Comparison of ENCODE assay signal across 16 cellular contexts in genomic region chr2:235573331-235574221, GRCh38.
A peak's percentile ranks its signal among the peaks of the same experiment; 100 is the strongest.
DNase-seq lines count a peak whose midpoint lies in the region; ATAC-seq, FAIRE-seq and TF ChIP-seq lines count a peak whose summit lies in the region.
"Had no signal": no experiment of that assay in that cellular context is flagged by ENCODE, and none has a peak within 500 bp of the region (broad histone marks: within the 10 kb centered on the region; RNA-seq: fewer than 3 reads in every experiment).

No MANE protein-coding gene starts in this region.

- peak; percentile 14; the same call in 1 of the 2 replicates for TF ChIP-seq RAD21 in Ishikawa (IDR thresholded peaks at IDR 0.05; ENCODE audit: low read depth)
- TF ChIP-seq RAD21 in HepG2 (CRISPR knock-in tag; IDR thresholded peaks at IDR 0.05) = no peak

- FAIRE-seq in HepG2 (lab: Jason Lieb, UNC) = no peak
- FAIRE-seq: colon, GM12892 had no signal

- H3K36me3 ChIP-seq in HepG2 (replicated peaks in 1 of 2; ENCODE audit: control insufficient read depth in 1 of 2, insufficient read depth in 2 of 2, low read length in 2 of 2) = peaks cover 0 to 2% of the 10 kb centered on the region in 2 experiments; a peak in 1 of 5 replicates
- H3K36me3 ChIP-seq: sigmoid colon, suprapubic skin had no signal

- no peak for TF ChIP-seq POLR2A in HepG2 (IDR thresholded peaks at IDR 0.05; ENCODE audit: insufficient read depth in 1 of 2, low read depth in 2 of 2, low read length in 2 of 2)

- no peak overlapping the region for H3K4me2 ChIP-seq in HepG2 (ENCODE audit: low read depth, low read length)

- no peak for ATAC-seq in HepG2
- no peak for ATAC-seq in GM21526 (IDR thresholded peaks at IDR 0.05; ENCODE audit: low FRiP score, unreplicated experiment)
- ATAC-seq in GM21737 (IDR thresholded peaks at IDR 0.05; ENCODE audit: unreplicated experiment) = no peak

- no peak overlapping the region for H3K4me3 ChIP-seq in HepG2 (replicated peaks in 1 of 3; ENCODE audit: insufficient read depth in 1 of 3, low read depth in 2 of 3, low read length in 3 of 3)
- H3K4me3 ChIP-seq: sigmoid colon, suprapubic skin had no signal

- H3K27ac ChIP-seq in HepG2 (ENCODE audit: extremely low read length, insufficient read depth, low read length) = no peak overlapping the region
- H3K27ac ChIP-seq: sigmoid colon, suprapubic skin had no signal

- peaks cover 19% of the 10 kb centered on the region for H4K20me1 ChIP-seq in HepG2 (ENCODE audit: insufficient read depth, low read length)

- H3K9me3 ChIP-seq in HepG2 (ENCODE audit: low read length) = peaks cover 3% of the 10 kb centered on the region
- H3K9me3 ChIP-seq: suprapubic skin had no signal

- no TSS peak for BruUV-seq in HepG2 (replicated peaks; lab: Mats Ljungman, UMichigan)

- intact Hi-C loops in HepG2 (cut with micrococcal nuclease; ENCODE audit: unreplicated experiment) = no loop called here

- H3K79me2 ChIP-seq in HepG2 (ENCODE audit: insufficient read depth, low read length) = peaks cover 60% of the 10 kb centered on the region

- CTCF ChIA-PET in HepG2 (lab: Yijun Ruan, JAX; ENCODE audit: low intra/inter-chr PET ratio, low total read pairs) = no interaction called here

- H3K9ac ChIP-seq in HepG2 (ENCODE audit: insufficient read depth, low read depth, low read length) = no peak overlapping the region

- TF ChIP-seq CTCF in HepG2 (CRISPR knock-in tag; IDR thresholded peaks at IDR 0.05) = no peak

- 97% methylated on average over 12 of the region's 12 CpGs for WGBS in HepG2 (ENCODE audit: low lambda C conversion rate)

- in situ Hi-C loops in HepG2 (cut with HindIII; ENCODE audit: extremely low pct_ligation_motif_present, low pct_unique_long_range_greater_than_20kb) = no loop called here

- DNase-seq in COR-L47 (lab: John Stamatoyannopoulos, UW) (peak; percentile 15), dermis blood vessel endothelial cell (peak; percentile 15), HepG2 (ENCODE audit: low spot score) (no peak), NCI-H2227 treated with DMSO at 0.1 percent for 48 hours (lab: John Stamatoyannopoulos, UW) (no peak)
- DNase-seq in activated CD4-positive, alpha-beta T cell treated with anti-CD3 and anti-CD28 coated beads for 1 hour = no peak
- DNase-seq: activated CD8-positive, alpha-beta memory T cell treated with anti-CD3 and anti-CD28 coated beads, Interleukin-2, amount 50 U/mL, for 4 hours; GF-D8; NCI-H2171; sigmoid colon; stimulated activated CD4-positive, alpha-beta T cell treated with anti-CD3 and anti-CD28 coated beads, Interleukin-2, amount 100 ng/mL, for 24 hours had no signal

- peaks cover 46% of the 10 kb centered on the region for H3K4me1 ChIP-seq in HepG2 (ENCODE audit: insufficient read depth, low read length)

- no peak overlapping the region for H2AFZ ChIP-seq in HepG2 (ENCODE audit: low read length)

- POLR2A ChIA-PET in HepG2 (lab: Yijun Ruan, JAX) = no interaction called here

- H3K27me3 ChIP-seq in HepG2 (ENCODE audit: control insufficient read depth in 1 of 2, insufficient read depth in 2 of 2, low read length in 2 of 2) = no peaks in the 10 kb centered on the region
- H3K27me3 ChIP-seq: sigmoid colon, suprapubic skin had no signal

- peak; percentile 98 for TF ChIP-seq EP300 in Ishikawa (IDR thresholded peaks at IDR 0.05; ENCODE audit: borderline replicate concordance)
- no peak for TF ChIP-seq EP300 in HepG2 (IDR thresholded peaks at IDR 0.05; ENCODE audit: low read depth in 2 of 2, low read length in 2 of 2)
- no peak for TF ChIP-seq EP300 in HepG2 (CRISPR knock-in tag; IDR thresholded peaks at IDR 0.05; ENCODE audit: borderline replicate concordance)

TF ChIP-seq in Ishikawa, 13 proteins besides CTCF, POLR2A, EP300 and RAD21 (continues in another document):
- TF ChIP-seq NFIC (IDR thresholded peaks at IDR 0.05) (peak; percentile 99), YY1 (IDR thresholded peaks at IDR 0.05; ENCODE audit: low read depth) (peak; percentile 66), TCF12 (IDR thresholded peaks at IDR 0.05; ENCODE audit: low read depth) (peak; percentile 99), MAX (IDR thresholded peaks at IDR 0.05) (peak; percentile 88), EGR1 (IDR thresholded peaks at IDR 0.05) (no peak), USF1 (IDR thresholded peaks at IDR 0.05) (no peak; the same call in 1 of the 2 replicates), TAF1 (IDR thresholded peaks at IDR 0.05; ENCODE audit: low read depth) (no peak), FOXM1 (IDR thresholded peaks at IDR 0.05; ENCODE audit: borderline replicate concordance, low read depth) (peak; percentile 95; the same call in 1 of the 2 replicates), CEBPB (IDR thresholded peaks at IDR 0.05) (peak; percentile 84), CREB1 (IDR thresholded peaks at IDR 0.05; ENCODE audit: low read depth) (0 out of 2 replicates have a peak, but pooled peaks have one; percentile 31), ZBTB7A (IDR thresholded peaks at IDR 0.05; ENCODE audit: low read depth) (peak; percentile 96), TEAD4 (IDR thresholded peaks at IDR 0.05) (peak; percentile 97)

TF ChIP-seq in HepG2, 621 proteins besides CTCF, POLR2A, EP300 and RAD21:
- TF ChIP-seq KAT8 (CRISPR knock-in tag; IDR thresholded peaks at IDR 0.05) (no peak), HNRNPUL1 (IDR thresholded peaks at IDR 0.05; ENCODE audit: low read depth, low read length) (no peak), ATF7 (IDR thresholded peaks at IDR 0.05) (peak; percentile 61; the same call in 1 of the 2 replicates), ATF7 (CRISPR knock-in tag; IDR thresholded peaks at IDR 0.05) (no peak)

Comparison
In these comparisons a context has a peak if more than half of its experiments do, and no peak if none do; other contexts are left out.
1. DNase-seq: peak in COR-L47 (single experiment) and dermis blood vessel endothelial cell (single experiment); none in HepG2 (single experiment), NCI-H2227 treated with DMSO at 0.1 percent for 48 hours (single experiment) and activated CD4-positive, alpha-beta T cell treated with anti-CD3 and anti-CD28 coated beads for 1 hour (single experiment).